Comparison of ENCODE assay signal across 1 cellular context in genomic region chr6:37314803-37315515, GRCh38.
A peak's percentile ranks its signal among the peaks of the same experiment; 100 is the strongest.
TF ChIP-seq lines count a peak whose summit lies in the region.

No MANE protein-coding gene starts in this region.

TF ChIP-seq in K562, 482 proteins besides CTCF, POLR2A, EP300 and RAD21 (continued from another document and continues in another):
- TF ChIP-seq HMGXB4 (CRISPR knock-in tag; IDR thresholded peaks at IDR 0.05): no peak
- TF ChIP-seq ZBTB5 (IDR thresholded peaks at IDR 0.05): no peak
- no peak for TF ChIP-seq ILF3 (IDR thresholded peaks at IDR 0.05; ENCODE audit: borderline replicate concordance)
- TF ChIP-seq GABPA (tag; conservative IDR thresholded peaks at IDR 0.05; ENCODE audit: low read depth): peak; percentile 43; the same call in 1 of the 2 replicates
- no peak for TF ChIP-seq SFPQ (IDR thresholded peaks at IDR 0.05; ENCODE audit: low read depth, low read length)
- TF ChIP-seq NCOA1 (IDR thresholded peaks at IDR 0.05; ENCODE audit: low read depth): peak; percentile 90
- TF ChIP-seq TAL1 (IDR thresholded peaks at IDR 0.05): peak; percentile 99
- TF ChIP-seq ZNF232 (CRISPR knock-in tag; IDR thresholded peaks at IDR 0.05): no peak
- peak; percentile 48 for TF ChIP-seq TBP (optimal IDR thresholded peaks at IDR 0.05; ENCODE audit: low read depth, low read length)
- no peak for TF ChIP-seq ZNF282 (CRISPR knock-in tag; IDR thresholded peaks at IDR 0.05)
- no peak for TF ChIP-seq FOXO4 (CRISPR knock-in tag; IDR thresholded peaks at IDR 0.05)
- peak; percentile 94 for TF ChIP-seq ETV5 (CRISPR knock-in tag; IDR thresholded peaks at IDR 0.05; ENCODE audit: low read depth)
- TF ChIP-seq ZNF311 (CRISPR knock-in tag; IDR thresholded peaks at IDR 0.05): 0 out of 2 replicates have a peak, but pooled peaks have one; percentile 39
- TF ChIP-seq ZNF551 (CRISPR knock-in tag; IDR thresholded peaks at IDR 0.05): no peak
- TF ChIP-seq ZFP1 (CRISPR knock-in tag; IDR thresholded peaks at IDR 0.05): no peak
- TF ChIP-seq SOX6 (IDR thresholded peaks at IDR 0.05): peak; percentile 97
- TF ChIP-seq XRCC5 (IDR thresholded peaks at IDR 0.05; ENCODE audit: low read depth, low read length): peak; percentile 91
- no peak for TF ChIP-seq ZBTB43 (CRISPR knock-in tag; IDR thresholded peaks at IDR 0.05)
- TF ChIP-seq ZNF274 (IDR thresholded peaks at IDR 0.05; ENCODE audit: borderline replicate concordance, low read depth, low read length): no peak; the same call in 1 of the 2 replicates
- TF ChIP-seq SRSF3 (IDR thresholded peaks at IDR 0.05; ENCODE audit: insufficient read depth, low read length): no peak
- TF ChIP-seq CBX5 (IDR thresholded peaks at IDR 0.05; ENCODE audit: borderline replicate concordance, low read depth): peak; percentile 73; the same call in 1 of the 2 replicates
- no peak for TF ChIP-seq ARID4B (CRISPR knock-in tag; IDR thresholded peaks at IDR 0.05)
- TF ChIP-seq CEBPZ (IDR thresholded peaks at IDR 0.05; ENCODE audit: borderline replicate concordance, low read depth, low read length): peak; percentile 63; the same call in 1 of the 2 replicates
- no peak for TF ChIP-seq KLF10 (CRISPR knock-in tag; IDR thresholded peaks at IDR 0.05)
- no peak for TF ChIP-seq NR0B1 (IDR thresholded peaks at IDR 0.05; ENCODE audit: partially characterized antibody)
- TF ChIP-seq AFF1 (IDR thresholded peaks at IDR 0.05; ENCODE audit: low read depth in 1 of 2, partially characterized antibody in 2 of 2): peak; percentile 67 to 96
- no peak for TF ChIP-seq PATZ1 (CRISPR knock-in tag; IDR thresholded peaks at IDR 0.05; ENCODE audit: borderline replicate concordance)
- TF ChIP-seq ZNF354B (CRISPR knock-in tag; IDR thresholded peaks at IDR 0.05): no peak
- TF ChIP-seq NCOR1 (IDR thresholded peaks at IDR 0.05): peak; percentile 98
- 0 out of 2 replicates have a peak, but pooled peaks have one; percentile 57 for TF ChIP-seq ZBED1 (IDR thresholded peaks at IDR 0.05)
